ENCODE assay signal across 12 cellular contexts in genomic region chr4:104394409-104394813, GRCh38.
DNase-seq lines count a peak whose midpoint lies in the region; ATAC-seq and TF ChIP-seq lines count a peak whose summit lies in the region.
"Had no signal": no experiment of that assay in that cellular context is flagged by ENCODE, and none has a peak within 500 bp of the region (broad histone marks: within the 10 kb centered on the region; RNA-seq: fewer than 3 reads in every experiment).

No MANE protein-coding gene starts in this region.

- peaks cover 2% of the 10 kb centered on the region for H3K9me3 Mint-ChIP-seq in activated CD4-positive, alpha-beta memory T cell treated with anti-CD3 and anti-CD28 coated beads, Interleukin-2, amount 10 ng/mL, durations not matched to agents 7 days and 5 days

- H3K4me3 ChIP-seq in OCI-LY3 (ENCODE audit: low read length) = peak overlapping the region; percentile 75
- H3K4me3 ChIP-seq in heart left ventricle = peak overlapping the region in 6 of 12 donors; percentile 6 to 29 (median 18)
- H3K4me3 ChIP-seq in GM23248 = no peak overlapping the region

- no peaks in the 10 kb centered on the region for H3K27me3 Mint-ChIP-seq in activated CD4-positive, alpha-beta memory T cell treated with anti-CD3 and anti-CD28 coated beads, Interleukin-2, amount 10 ng/mL, durations not matched to agents 7 days and 5 days

- H3K4me1 Mint-ChIP-seq in activated CD4-positive, alpha-beta memory T cell treated with anti-CD3 and anti-CD28 coated beads, Interleukin-2, amount 10 ng/mL, durations not matched to agents 7 days and 5 days = no peaks in the 10 kb centered on the region

- peak; percentile 0 for DNase-seq in DMS 273 (lab: John Stamatoyannopoulos, UW; ENCODE audit: unreplicated experiment)
- DNase-seq in DMS 273 treated with DMSO at 0.1 percent for 48 hours (lab: John Stamatoyannopoulos, UW) = no peak
- no peak for DNase-seq in heart left ventricle
- DNase-seq in retina = peak; percentile 75
- no peak for DNase-seq in GM23248
- DNase-seq in activated CD4-positive, alpha-beta memory T cell treated with anti-CD3 and anti-CD28 coated beads, Interleukin-2, amount 10 ng/mL, durations not matched to agents 7 days and 5 days = no peak
- DNase-seq: 8988T; activated naive CD4-positive, alpha-beta T cell; left colon; stimulated activated CD4-positive, alpha-beta T cell treated with anti-CD3 and anti-CD28 coated beads, Interleukin-2, amount 100 ng/mL, for 24 hours had no signal

- H3K27ac ChIP-seq in OCI-LY3 (ENCODE audit: low read length) (no peak overlapping the region), heart left ventricle (no peak overlapping the region), GM23248 (no peak overlapping the region)

- peak; percentile 46 for TF ChIP-seq CTCF in OCI-LY3 (IDR thresholded peaks at IDR 0.05; ENCODE audit: low read depth, low read length)
- no peak for TF ChIP-seq CTCF in heart left ventricle (IDR thresholded peaks at IDR 0.05)

- POLR2A ChIA-PET in activated CD4-positive, alpha-beta memory T cell treated with anti-CD3 and anti-CD28 coated beads, Interleukin-2, amount 10 ng/mL, durations not matched to agents 7 days and 5 days (lab: Charles Lee) = no interaction called here

- no peaks in the 10 kb centered on the region for H3K9me3 ChIP-seq in OCI-LY3 (ENCODE audit: insufficient read depth, low read length)
- no peaks in the 10 kb centered on the region for H3K9me3 ChIP-seq in heart left ventricle
- H3K9me3 ChIP-seq in GM23248 (ENCODE audit: low read depth) = no peaks in the 10 kb centered on the region

- H3K36me3 Mint-ChIP-seq in activated CD4-positive, alpha-beta memory T cell treated with anti-CD3 and anti-CD28 coated beads, Interleukin-2, amount 10 ng/mL, durations not matched to agents 7 days and 5 days (ENCODE audit: low read depth) = no peaks in the 10 kb centered on the region

- H3K36me3 ChIP-seq in OCI-LY3 (replicated peaks; ENCODE audit: low read depth, low read length) (no peaks in the 10 kb centered on the region), heart left ventricle (no peaks in the 10 kb centered on the region), GM23248 (ENCODE audit: low read depth) (no peaks in the 10 kb centered on the region)

- H4K20me1 ChIP-seq in OCI-LY3 (ENCODE audit: insufficient read depth, low read length) = no peaks in the 10 kb centered on the region
- H4K20me1 ChIP-seq in GM23248 (ENCODE audit: insufficient read depth) = no peaks in the 10 kb centered on the region

- H3K79me2 ChIP-seq in OCI-LY3 (ENCODE audit: low read length) = no peaks in the 10 kb centered on the region
- H3K79me2 ChIP-seq in GM23248 (ENCODE audit: insufficient read depth) = no peaks in the 10 kb centered on the region

- H3K4me2 ChIP-seq in OCI-LY3 (ENCODE audit: low read length) (peak overlapping the region; percentile 76), GM23248 (ENCODE audit: unreplicated experiment) (no peak overlapping the region)

- H3K4me1 ChIP-seq in OCI-LY3 (ENCODE audit: low read length) = peaks cover 18% of the 10 kb centered on the region
- H3K4me1 ChIP-seq in heart left ventricle = peaks cover 0 to 6% (median 0%) of the 10 kb centered on the region in 12 donors
- H3K4me1 ChIP-seq in GM23248 (ENCODE audit: insufficient read depth) = no peaks in the 10 kb centered on the region

- in situ Hi-C loops in GM23248 (cut with MboI) = no loop called here

- CTCF ChIA-PET in activated CD4-positive, alpha-beta memory T cell treated with anti-CD3 and anti-CD28 coated beads, Interleukin-2, amount 10 ng/mL, durations not matched to agents 7 days and 5 days (lab: Charles Lee) = no interaction called here

- peak overlapping the region; percentile 16 for H3K9ac ChIP-seq in OCI-LY3 (ENCODE audit: low read length)
- no peak overlapping the region for H3K9ac ChIP-seq in GM23248

- H3K27me3 ChIP-seq in OCI-LY3 (ENCODE audit: low read depth, low read length) (no peaks in the 10 kb centered on the region), heart left ventricle (no peaks in the 10 kb centered on the region), GM23248 (replicated peaks; ENCODE audit: insufficient read depth) (no peaks in the 10 kb centered on the region)

- intact Hi-C loops in heart left ventricle (cut with DNase I) = no loop called here

- no peak overlapping the region for H3K27ac Mint-ChIP-seq in activated CD4-positive, alpha-beta memory T cell treated with anti-CD3 and anti-CD28 coated beads, Interleukin-2, amount 10 ng/mL, durations not matched to agents 7 days and 5 days

- 18 to 26% (median 23%) methylated on average over 10 of the region's 10 CpGs for WGBS in heart left ventricle, 4 donors
- 3 to 4% methylated on average over 10 of the region's 10 CpGs for WGBS in GM23248 (ENCODE audit: low coverage in 1 of 2, low lambda C conversion rate in 2 of 2, missing lambda C conversion rate in 2 of 2), 2 experiments

- H3K9me2 ChIP-seq in GM23248 (ENCODE audit: insufficient read depth) = no peaks in the 10 kb centered on the region

- no peak for TF ChIP-seq POLR2A in heart left ventricle (IDR thresholded peaks at IDR 0.05)

- H3F3A ChIP-seq in GM23248 (ENCODE audit: insufficient read depth) = no peaks in the 10 kb centered on the region

- ATAC-seq in heart left ventricle = peak in 3 of 4 donors; percentile 57 to 65 (median 62)
- no peak for ATAC-seq in HG03045 (IDR thresholded peaks at IDR 0.05; ENCODE audit: unreplicated experiment)

- H2AFZ ChIP-seq in OCI-LY3 (ENCODE audit: low read depth, low read length) (peak overlapping the region; percentile 86), GM23248 (no peak overlapping the region)

- no peak overlapping the region for H3K4me3 Mint-ChIP-seq in activated CD4-positive, alpha-beta memory T cell treated with anti-CD3 and anti-CD28 coated beads, Interleukin-2, amount 10 ng/mL, durations not matched to agents 7 days and 5 days

Comparison
In these comparisons a context has a peak if more than half of its experiments do, and no peak if none do; other contexts are left out.
1. DNase-seq: peak in DMS 273 (single experiment) and retina (single experiment); none in DMS 273 treated with DMSO at 0.1 percent for 48 hours (single experiment), heart left ventricle (0 of 5), GM23248 (single experiment) and activated CD4-positive, alpha-beta memory T cell treated with anti-CD3 and anti-CD28 coated beads, Interleukin-2, amount 10 ng/mL, durations not matched to agents 7 days and 5 days (single experiment).